ENCODE assay signal across 15 cellular contexts in genomic region chr7:27611043-27611442, GRCh38. TPM values are rescaled to one million over a fixed set of nuclear protein-coding genes. Genes with fewer than 3 reads are reported as not detected.
DNase-seq lines count a peak whose midpoint lies in the region; ATAC-seq and TF ChIP-seq lines count a peak whose summit lies in the region.
"Had no signal": no experiment of that assay in that cellular context is flagged by ENCODE, and none has a peak within 500 bp of the region (broad histone marks: within the 10 kb centered on the region; RNA-seq: fewer than 3 reads in every experiment).

No MANE protein-coding gene starts in this region.

- TF ChIP-seq CTCF in RWPE2 (IDR thresholded peaks at IDR 0.05; ENCODE audit: poor library complexity, severe bottlenecking) = no peak
- no peak for TF ChIP-seq CTCF in left lung (IDR thresholded peaks at IDR 0.05)
- TF ChIP-seq CTCF in GM23338 (conservative IDR thresholded peaks at IDR 0.05; ENCODE audit: low read depth in 2 of 2) = no peak
- no peak for TF ChIP-seq CTCF in omental fat pad (IDR thresholded peaks at IDR 0.05)

- peaks cover 43% of the 10 kb centered on the region for H3K4me1 ChIP-seq in RWPE2 (ENCODE audit: insufficient read depth, poor library complexity, severe bottlenecking)
- peaks cover 0 to 9% of the 10 kb centered on the region in 2 donors for H3K4me1 ChIP-seq in left lung
- peaks cover 9% of the 10 kb centered on the region for H3K4me1 ChIP-seq in GM23338 (ENCODE audit: insufficient read depth)

- peaks cover 3% of the 10 kb centered on the region; the same call in 1 of the 2 replicates for H3K79me2 ChIP-seq in GM23338 (replicated peaks; ENCODE audit: insufficient read depth)

- H3K36me3 ChIP-seq in RWPE2 (ENCODE audit: low read depth) (peaks cover 6% of the 10 kb centered on the region; the same call in 1 of the 2 replicates), left lung (no peaks in the 10 kb centered on the region), GM23338 (ENCODE audit: insufficient read depth) (no peaks in the 10 kb centered on the region; the same call in 1 of the 2 replicates)

- H3K36me3 Mint-ChIP-seq in GM23338 (ENCODE audit: low read depth) = peaks cover 5% of the 10 kb centered on the region
- H3K36me3 Mint-ChIP-seq in activated CD4-positive, alpha-beta T cell treated with anti-CD3 and anti-CD28 coated beads, Interleukin-2, amount 10 ng/mL, durations not matched to agents 24 days and 14 days (ENCODE audit: low read depth) = peaks cover 3% of the 10 kb centered on the region

- peaks cover 20% of the 10 kb centered on the region; the same call in 2 of the 3 replicates for H3K4me1 Mint-ChIP-seq in GM23338
- no peaks in the 10 kb centered on the region for H3K4me1 Mint-ChIP-seq in activated CD4-positive, alpha-beta T cell treated with anti-CD3 and anti-CD28 coated beads, Interleukin-2, amount 10 ng/mL, durations not matched to agents 24 days and 14 days

- DNase-seq in DMS79 treated with DMSO at 0.1 percent for 48 hours (lab: John Stamatoyannopoulos, UW) = peak; percentile 97
- DNase-seq in NCI-H1417 (lab: John Stamatoyannopoulos, UW) = peak; percentile 55 to 97 (median 85)
- no peak for DNase-seq in RWPE2 (ENCODE audit: low spot score)
- DNase-seq in left lung = no peak
- DNase-seq in GM23338 (ENCODE audit: low spot score) = no peak
- no peak for DNase-seq in activated CD4-positive, alpha-beta T cell treated with anti-CD3 and anti-CD28 coated beads, Interleukin-2, amount 10 ng/mL, durations not matched to agents 24 days and 14 days
- no peak for DNase-seq in omental fat pad (ENCODE audit: low spot score)
- DNase-seq: activated T-cell treated with anti-CD3 and anti-CD28 coated beads, Interleukin-2, amount 50 U/mL, for 48 hours; amygdala; CD8-positive, alpha-beta T cell; foreskin melanocyte; kidney glomerular epithelial cell; naive thymus-derived CD8-positive, alpha-beta T cell; NCI-H1048 had no signal

- H3K4me2 ChIP-seq in GM23338 = no peak overlapping the region

- intact Hi-C loops in left lung (cut with DNase I) = no loop called here
- intact Hi-C loops in activated CD4-positive, alpha-beta T cell treated with anti-CD3 and anti-CD28 coated beads, Interleukin-2, amount 10 ng/mL, durations not matched to agents 24 days and 14 days (cut with micrococcal nuclease) = no loop called here

- no peak overlapping the region for H3K4me3 ChIP-seq in RWPE2 (ENCODE audit: severe bottlenecking)
- no peak overlapping the region for H3K4me3 ChIP-seq in left lung
- H3K4me3 ChIP-seq in GM23338 = no peak overlapping the region

- ATAC-seq in RWPE2 (ENCODE audit: low read depth) = peak; percentile 72
- ATAC-seq in left lung = peak; percentile 94
- ATAC-seq in GM23338 = no peak
- ATAC-seq in omental fat pad (ENCODE audit: low FRiP score) = no peak
- ATAC-seq in GM21786 (IDR thresholded peaks at IDR 0.05; ENCODE audit: unreplicated experiment) = no peak
- ATAC-seq: CD8-positive, alpha-beta T cell; naive thymus-derived CD8-positive, alpha-beta T cell had no signal

- peaks cover 5% of the 10 kb centered on the region; the same call in 1 of the 2 replicates for H4K20me1 ChIP-seq in GM23338 (replicated peaks; ENCODE audit: insufficient read depth)

- no peak overlapping the region for H3K27ac Mint-ChIP-seq in GM23338
- no peak overlapping the region for H3K27ac Mint-ChIP-seq in activated CD4-positive, alpha-beta T cell treated with anti-CD3 and anti-CD28 coated beads, Interleukin-2, amount 10 ng/mL, durations not matched to agents 24 days and 14 days
- H3K27ac Mint-ChIP-seq: CD8-positive, alpha-beta T cell; naive thymus-derived CD8-positive, alpha-beta T cell had no signal

- H3K27me3 ChIP-seq in RWPE2 (ENCODE audit: insufficient read depth, poor library complexity, severe bottlenecking) (no peaks in the 10 kb centered on the region), left lung (no peaks in the 10 kb centered on the region), GM23338 (ENCODE audit: insufficient read depth) (no peaks in the 10 kb centered on the region)

- H3K9me2 ChIP-seq in GM23338 (ENCODE audit: insufficient read depth) = no peaks in the 10 kb centered on the region; the same call in 1 of the 2 replicates

- peak overlapping the region; percentile 31 for H3K27ac ChIP-seq in RWPE2 (ENCODE audit: poor library complexity, severe bottlenecking)
- no peak overlapping the region for H3K27ac ChIP-seq in left lung
- no peak overlapping the region for H3K27ac ChIP-seq in GM23338 (ENCODE audit: low read depth)

- H3K27me3 Mint-ChIP-seq in GM23338 (ENCODE audit: insufficient read depth, low read depth, poor library complexity) = no peaks in the 10 kb centered on the region
- no peaks in the 10 kb centered on the region for H3K27me3 Mint-ChIP-seq in activated CD4-positive, alpha-beta T cell treated with anti-CD3 and anti-CD28 coated beads, Interleukin-2, amount 10 ng/mL, durations not matched to agents 24 days and 14 days
- H3K27me3 Mint-ChIP-seq: naive thymus-derived CD8-positive, alpha-beta T cell had no signal

- no peak overlapping the region for H2AFZ ChIP-seq in GM23338

- H3F3A ChIP-seq in GM23338 (replicated peaks; ENCODE audit: low read depth) = no peaks in the 10 kb centered on the region

- H3K9me3 Mint-ChIP-seq in GM23338 = no peaks in the 10 kb centered on the region
- peaks cover 4% of the 10 kb centered on the region for H3K9me3 Mint-ChIP-seq in activated CD4-positive, alpha-beta T cell treated with anti-CD3 and anti-CD28 coated beads, Interleukin-2, amount 10 ng/mL, durations not matched to agents 24 days and 14 days
- H3K9me3 Mint-ChIP-seq: CD8-positive, alpha-beta T cell; naive thymus-derived CD8-positive, alpha-beta T cell had no signal

- no peaks in the 10 kb centered on the region for H3K9me3 ChIP-seq in RWPE2 (ENCODE audit: severe bottlenecking)
- H3K9me3 ChIP-seq in left lung = no peaks in the 10 kb centered on the region

- H3K4me3 Mint-ChIP-seq in GM23338 = no peak overlapping the region
- H3K4me3 Mint-ChIP-seq in activated CD4-positive, alpha-beta T cell treated with anti-CD3 and anti-CD28 coated beads, Interleukin-2, amount 10 ng/mL, durations not matched to agents 24 days and 14 days = no peak overlapping the region
- H3K4me3 Mint-ChIP-seq: CD8-positive, alpha-beta T cell; naive thymus-derived CD8-positive, alpha-beta T cell had no signal

TF ChIP-seq in GM23338, 12 proteins besides CTCF, POLR2A, EP300 and RAD21:
- no peak for TF ChIP-seq CREB1 (CRISPR knock-in tag; IDR thresholded peaks at IDR 0.05; ENCODE audit: low read depth)
- no peak for TF ChIP-seq STAT1 (IDR thresholded peaks at IDR 0.05; ENCODE audit: unreplicated experiment)
- no peak for TF ChIP-seq JUNB (IDR thresholded peaks at IDR 0.05; ENCODE audit: unreplicated experiment)
- TF ChIP-seq EZH2 (IDR thresholded peaks at IDR 0.05; ENCODE audit: low read depth, unreplicated experiment) = no peak

RNA-seq across cellular contexts. Expression of gene HIBADH, which starts 51.6 kb away (rescaled TPM):
- 10 to 100 TPM; 20.8 to 24.0 TPM for total RNA-seq in left lung
- total RNA-seq in GM23338 (2014; rRNA removed; shearing (Covaris generic)) = 51.0 and 57.0 TPM in 2 replicates
- polyA plus RNA-seq in GM23338 (2016; fragmentation: Nextera tagmentation; extraction: Ambion mirVana) = 29.0 and 31.3 TPM in 2 replicates
- total RNA-seq in activated CD4-positive, alpha-beta T cell treated with anti-CD3 and anti-CD28 coated beads, Interleukin-2, amount 10 ng/mL, durations not matched to agents 24 days and 14 days = 21.5 and 22.6 TPM in 2 replicates
- total RNA-seq in omental fat pad = 10 to 100 TPM; 35.9 to 71.5 (median 58.6) TPM

Comparison
In these comparisons a context has a peak if more than half of its experiments do, and no peak if none do; other contexts are left out.
1. DNase-seq: peak in DMS79 treated with DMSO at 0.1 percent for 48 hours (single experiment) and NCI-H1417 (3 of 3); none in RWPE2 (single experiment), left lung (0 of 2), GM23338 (single experiment), activated CD4-positive, alpha-beta T cell treated with anti-CD3 and anti-CD28 coated beads, Interleukin-2, amount 10 ng/mL, durations not matched to agents 24 days and 14 days (single experiment) and omental fat pad (single experiment).
2. ATAC-seq: peak in RWPE2 (single experiment) and left lung (single experiment); none in GM23338 (single experiment), omental fat pad (single experiment) and GM21786 (single experiment).